Comparison of ENCODE assay signal across 8 cellular contexts in the genomic region with DNA sequence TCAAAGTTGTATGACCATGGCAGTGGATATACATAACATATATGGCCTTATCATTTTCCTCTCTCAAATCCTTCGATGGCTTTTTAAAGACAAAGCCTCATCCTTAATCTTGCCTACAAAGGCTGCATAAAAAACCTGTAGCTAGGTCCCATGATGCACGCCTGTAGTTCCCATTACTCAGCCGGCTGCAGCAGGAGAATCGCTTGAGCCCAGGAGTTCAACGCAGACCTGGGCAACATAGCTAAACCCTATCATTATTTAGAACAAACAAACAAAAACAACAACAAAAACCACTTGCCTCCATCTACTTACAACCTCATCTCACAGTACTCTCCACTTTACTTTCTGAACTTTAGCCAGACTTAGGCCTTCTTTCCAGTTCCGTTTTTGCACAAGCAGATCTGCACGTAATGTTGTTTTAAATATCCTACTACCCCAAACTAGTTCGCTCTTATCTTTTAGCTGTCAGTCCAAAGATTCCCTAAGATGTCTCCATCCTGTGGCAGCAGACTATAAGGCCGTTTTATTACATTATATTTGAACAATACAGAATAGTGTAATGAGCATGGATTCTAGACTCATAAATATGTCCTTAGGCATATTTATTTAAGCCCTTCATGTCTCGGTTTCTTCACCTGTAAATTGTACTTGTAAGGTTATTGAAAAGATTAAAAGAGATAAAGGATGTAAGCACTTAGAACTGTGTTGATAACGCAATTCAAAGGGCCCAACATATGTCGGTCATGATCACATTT. TPM values are rescaled to one million over a fixed set of nuclear protein-coding genes. Genes with fewer than 3 reads are reported as not detected.
A peak's percentile ranks its signal among the peaks of the same experiment; 100 is the strongest.
DNase-seq lines count a peak whose midpoint lies in the region; ATAC-seq and TF ChIP-seq lines count a peak whose summit lies in the region.

No MANE protein-coding gene starts in this region.

- H4K20me1 ChIP-seq in H9 (ENCODE audit: control insufficient read depth, insufficient read depth, insufficient read length) (no peaks in the 10 kb centered on the region), fibroblast of lung (ENCODE audit: control insufficient read depth, extremely low read depth, insufficient read depth, low read length) (no peaks in the 10 kb centered on the region)

- no peak overlapping the region for H4K5ac ChIP-seq in H9 (ENCODE audit: insufficient read length, low read depth, low read length)

- H2AFZ ChIP-seq in H9 (ENCODE audit: low read length) (no peak overlapping the region), fibroblast of lung (ENCODE audit: low read length) (peak overlapping the region; percentile 5), neuronal stem cell (ENCODE audit: low read length) (peak overlapping the region; percentile 95)

- peak overlapping the region; percentile 94 for H3K27ac ChIP-seq in AG04450 (ENCODE audit: low read depth, low read length)
- H3K27ac ChIP-seq in H9 (ENCODE audit: insufficient read length, low read depth, low read length) = no peak overlapping the region
- peak overlapping the region; percentile 95 for H3K27ac ChIP-seq in fibroblast of lung (ENCODE audit: insufficient read depth, low read length)
- no peak overlapping the region for H3K27ac ChIP-seq in neuronal stem cell (replicated peaks; ENCODE audit: low read length)

- H3K9ac ChIP-seq in H9 (ENCODE audit: extremely low read depth, insufficient read length, low read length) (peak overlapping the region; percentile 91), fibroblast of lung (ENCODE audit: insufficient read depth, low read length) (peak overlapping the region; percentile 97), neuronal stem cell (ENCODE audit: low read depth, low read length, poor library complexity) (peak overlapping the region; percentile 65)

- no peaks in the 10 kb centered on the region for H3K9me3 Mint-ChIP-seq in H9
- H3K9me3 Mint-ChIP-seq in T-helper 1 cell treated with Interleukin-12 subunit alpha and Interleukin-12 subunit beta and Interleukin-4 antibody, amounts not matched to agents 30 μg/mL and 1 μg/mL, for 36 hours = no peaks in the 10 kb centered on the region

- H3T11ph ChIP-seq in H9 (ENCODE audit: low read length) = no peak overlapping the region

- no peaks in the 10 kb centered on the region for H3K27me3 Mint-ChIP-seq in H9 (ENCODE audit: low read depth)
- no peaks in the 10 kb centered on the region for H3K27me3 Mint-ChIP-seq in T-helper 1 cell treated with Interleukin-12 subunit alpha and Interleukin-12 subunit beta and Interleukin-4 antibody, amounts not matched to agents 30 μg/mL and 1 μg/mL, for 36 hours (ENCODE audit: low read depth)

- H3K36me3 ChIP-seq in fibroblast of lung (ENCODE audit: control insufficient read depth, insufficient read depth, low read length) = peaks cover 1% of the 10 kb centered on the region
- H3K36me3 ChIP-seq in neuronal stem cell (replicated peaks in 1 of 2; ENCODE audit: control insufficient read depth in 2 of 2, insufficient read depth in 2 of 2, low read length in 2 of 2) = peaks cover 5 to 35% of the 10 kb centered on the region in 2 donors

- H3K4me2 ChIP-seq in H9 (ENCODE audit: insufficient read depth, insufficient read length, low read length) (peak overlapping the region; percentile 91), fibroblast of lung (ENCODE audit: extremely low read depth, insufficient read depth, low read length) (peak overlapping the region; percentile 91), neuronal stem cell (ENCODE audit: insufficient read depth, low read length, poor library complexity, severe bottlenecking) (peak overlapping the region; percentile 73)

- H3K9me3 ChIP-seq in AG04450 (ENCODE audit: control insufficient read depth, insufficient read depth, low read length) = no peaks in the 10 kb centered on the region; the same call in 1 of the 2 replicates
- H3K9me3 ChIP-seq in H9 (ENCODE audit: control insufficient read depth, low read depth, low read length) = no peaks in the 10 kb centered on the region
- no peaks in the 10 kb centered on the region for H3K9me3 ChIP-seq in fibroblast of lung (ENCODE audit: control insufficient read depth, insufficient read depth, low read depth, low read length)
- peaks cover 0 to 3% of the 10 kb centered on the region in 2 donors for H3K9me3 ChIP-seq in neuronal stem cell (replicated peaks in 1 of 2; ENCODE audit: control insufficient read depth in 2 of 2, insufficient read depth in 1 of 2, low read depth in 1 of 2, low read length in 2 of 2)

- no peak overlapping the region for H4K8ac ChIP-seq in H9 (replicated peaks; ENCODE audit: insufficient read length, low read depth, low read length)
- H4K8ac ChIP-seq in neuronal stem cell (ENCODE audit: low read depth, low read length) = no peak overlapping the region

- peaks cover 19% of the 10 kb centered on the region for H3K79me1 ChIP-seq in H9 (ENCODE audit: insufficient read depth, low read depth, low read length, poor library complexity, severe bottlenecking)
- peaks cover 9% of the 10 kb centered on the region for H3K79me1 ChIP-seq in neuronal stem cell (ENCODE audit: low read depth, low read length)

- TF ChIP-seq CTCF in AG04450 (IDR thresholded peaks at IDR 0.05; ENCODE audit: low read depth, low read length) = peak; percentile 42
- no peak for TF ChIP-seq CTCF in H9 (conservative IDR thresholded peaks at IDR 0.05)
- TF ChIP-seq CTCF in fibroblast of lung (conservative IDR thresholded peaks at IDR 0.05 in 1 of 2, IDR thresholded peaks at IDR 0.05 in 1 of 2; ENCODE audit: low read depth in 1 of 2, low read length in 2 of 2) = peak in 1 of 2 donors; percentile 28

- H2BK15ac ChIP-seq in H9 (ENCODE audit: low read depth, low read length) (no peak overlapping the region), neuronal stem cell (ENCODE audit: low read length) (no peak overlapping the region)

- no peak overlapping the region for H2BK5ac ChIP-seq in H9 (ENCODE audit: insufficient read length, low read length)
- no peak overlapping the region for H2BK5ac ChIP-seq in neuronal stem cell (ENCODE audit: low read length)

- no peak overlapping the region for H2AK5ac ChIP-seq in H9 (ENCODE audit: insufficient read length, low read length)
- H2AK5ac ChIP-seq in neuronal stem cell (ENCODE audit: low read depth, low read length) = no peak overlapping the region

- H2BK12ac ChIP-seq in H9 (ENCODE audit: insufficient read length, low read depth, low read length) (no peak overlapping the region), neuronal stem cell (ENCODE audit: low read length) (no peak overlapping the region)

- POLR2A ChIA-PET in AG04450 (lab: Yijun Ruan, JAX) = interaction anchor here (1.1 kb wide), 1 partner anchor 163 kb away, joined by 4 read pairs; a partner anchor contains a TSS

- H3K14ac ChIP-seq in H9 (ENCODE audit: insufficient read depth, low read length) = no peak overlapping the region
- no peak overlapping the region for H3K14ac ChIP-seq in neuronal stem cell (ENCODE audit: low read length)

- H2BK120ac ChIP-seq in H9 (ENCODE audit: low read depth, low read length, poor library complexity, severe bottlenecking) (no peak overlapping the region), neuronal stem cell (ENCODE audit: low read depth, low read length) (no peak overlapping the region)

- H2BK20ac ChIP-seq in H9 (ENCODE audit: low read depth, low read length, poor library complexity, severe bottlenecking) = no peak overlapping the region

- CTCF ChIA-PET in AG04450 (lab: Charles Lee) = interaction anchor here (0.6 to 1.9 kb wide), 7 partner anchors 10 to 333 kb away, joined by 3 to 12 read pairs (median 3); no protein-coding TSS in a partner anchor

- peaks cover 34% of the 10 kb centered on the region for H3K79me2 ChIP-seq in H9 (ENCODE audit: insufficient read depth, low read length)
- H3K79me2 ChIP-seq in fibroblast of lung (ENCODE audit: control insufficient read depth, insufficient read depth, low read length) = peaks cover 65% of the 10 kb centered on the region

- no peak overlapping the region for H3K4ac ChIP-seq in H9 (ENCODE audit: low read depth, low read length)
- no peak overlapping the region for H3K4ac ChIP-seq in neuronal stem cell (ENCODE audit: low read length)

- ATAC-seq in HG03460 (IDR thresholded peaks at IDR 0.05; ENCODE audit: unreplicated experiment) = no peak
- ATAC-seq in GM21367 (IDR thresholded peaks at IDR 0.05; ENCODE audit: unreplicated experiment) = no peak

- H3K56ac ChIP-seq in H9 (ENCODE audit: insufficient read length, low read depth, low read length) = no peak overlapping the region

- H4K91ac ChIP-seq in H9 (ENCODE audit: insufficient read length, low read depth, low read length) (no peak overlapping the region), neuronal stem cell (ENCODE audit: low read depth, low read length, poor library complexity) (no peak overlapping the region)

- DNase-seq in AG04450 (ENCODE audit: low read depth, low spot score) (no peak), H9 (no peak), fibroblast of lung (ENCODE audit: low read depth in 2 of 2) (peak; percentile 7 to 42), neuronal stem cell (ENCODE audit: low spot score) (no peak), amniotic stem cell (lab: John Stamatoyannopoulos, UW) (no peak)

- peak overlapping the region; percentile 96 to 98 for H3K4me3 Mint-ChIP-seq in H9
- H3K4me3 Mint-ChIP-seq in T-helper 1 cell treated with Interleukin-12 subunit alpha and Interleukin-12 subunit beta and Interleukin-4 antibody, amounts not matched to agents 30 μg/mL and 1 μg/mL, for 36 hours = peak overlapping the region; percentile 95

- H3K23me2 ChIP-seq in H9 (ENCODE audit: insufficient read length, low read depth, low read length, poor library complexity, severe bottlenecking) = peaks cover 3% of the 10 kb centered on the region

- no peaks in the 10 kb centered on the region for H3K27me3 ChIP-seq in AG04450 (ENCODE audit: control insufficient read depth, insufficient read depth, low read length)
- no peaks in the 10 kb centered on the region for H3K27me3 ChIP-seq in H9 (ENCODE audit: insufficient read depth, low read length)
- H3K27me3 ChIP-seq in fibroblast of lung (ENCODE audit: control insufficient read depth, insufficient read depth, low read length) = no peaks in the 10 kb centered on the region
- no peaks in the 10 kb centered on the region for H3K27me3 ChIP-seq in neuronal stem cell (ENCODE audit: control insufficient read depth in 3 of 3, insufficient read depth in 3 of 3, low read depth in 1 of 3, low read length in 3 of 3)

- peak overlapping the region; percentile 97 for H3K4me3 ChIP-seq in AG04450 (ENCODE audit: low read depth, low read length)
- H3K4me3 ChIP-seq in fibroblast of lung (replicated peaks in 1 of 4; ENCODE audit: control extremely low read depth in 1 of 4, insufficient read depth in 1 of 4, low read depth in 3 of 4, low read length in 4 of 4) = peak overlapping the region; percentile 68 to 95 (median 80)
- H3K4me3 ChIP-seq in neuronal stem cell (ENCODE audit: low read length in 2 of 2) = peak overlapping the region; percentile 79 to 100

- peak overlapping the region; percentile 2 to 93 (median 14); a peak in 5 of 7 replicates for H3K27ac Mint-ChIP-seq in H9
- peak overlapping the region; percentile 97 for H3K27ac Mint-ChIP-seq in T-helper 1 cell treated with Interleukin-12 subunit alpha and Interleukin-12 subunit beta and Interleukin-4 antibody, amounts not matched to agents 30 μg/mL and 1 μg/mL, for 36 hours

- H3K18ac ChIP-seq in H9 (ENCODE audit: insufficient read length, low read depth, low read length) (no peak overlapping the region), neuronal stem cell (ENCODE audit: low read length) (no peak overlapping the region)

- no CpG with 5 or more reads among the region's 12 CpGs for WGBS in H9 (ENCODE audit: extremely low coverage, insufficient read length, low lambda C conversion rate)
- WGBS in neuronal stem cell (ENCODE audit: extremely low coverage in 2 of 2, insufficient read length in 2 of 2, insufficient replicate concordance in 1 of 2), 2 donors = no CpG with 5 or more reads among the region's 12 CpGs

- peaks cover 33 to 34% of the 10 kb centered on the region in 2 experiments for H3K4me1 Mint-ChIP-seq in H9
- H3K4me1 Mint-ChIP-seq in T-helper 1 cell treated with Interleukin-12 subunit alpha and Interleukin-12 subunit beta and Interleukin-4 antibody, amounts not matched to agents 30 μg/mL and 1 μg/mL, for 36 hours (ENCODE audit: low read depth) = peaks cover 34% of the 10 kb centered on the region

- H3K36me3 Mint-ChIP-seq in H9 (ENCODE audit: insufficient read depth in 1 of 3, low read depth in 3 of 3) = peaks cover 5 to 22% (median 18%) of the 10 kb centered on the region in 3 experiments; a peak in 6 of 7 replicates
- H3K36me3 Mint-ChIP-seq in T-helper 1 cell treated with Interleukin-12 subunit alpha and Interleukin-12 subunit beta and Interleukin-4 antibody, amounts not matched to agents 30 μg/mL and 1 μg/mL, for 36 hours (ENCODE audit: low read depth) = peaks cover 22% of the 10 kb centered on the region

- peaks cover 3% of the 10 kb centered on the region; the same call in 1 of the 2 replicates for H3K4me1 ChIP-seq in H9 (ENCODE audit: insufficient read depth, low read length)
- peaks cover 8% of the 10 kb centered on the region for H3K4me1 ChIP-seq in fibroblast of lung (ENCODE audit: control insufficient read depth, extremely low read depth, insufficient read depth, low read length)
- H3K4me1 ChIP-seq in neuronal stem cell (ENCODE audit: control insufficient read depth in 2 of 2, insufficient read depth in 1 of 2, low read depth in 1 of 2, low read length in 2 of 2) = peaks cover 2 to 4% of the 10 kb centered on the region in 2 donors

- no peak overlapping the region for H3K23ac ChIP-seq in H9 (ENCODE audit: insufficient read length, low read depth, low read length)
- no peak overlapping the region for H3K23ac ChIP-seq in neuronal stem cell (ENCODE audit: low read depth, low read length, poor library complexity)

RNA-seq across cellular contexts. Expression of a gene that starts 1.0 kb away (rescaled TPM):
- polyA plus RNA-seq in AG04450 (2011; rRNA removed) = 89.6 and 117 TPM in 2 replicates
- 31.7 and 52.7 TPM in 2 replicates for polyA minus RNA-seq in AG04450 (2011; rRNA and poly(A)+ RNA removed)
- 102 and 103 TPM in 2 replicates for total RNA-seq in H9 (2021)
- total RNA-seq in fibroblast of lung = 67.7 and 73.4 TPM in 2 replicates
- 140 and 149 TPM in 2 replicates for polyA plus RNA-seq in fibroblast of lung
- polyA plus RNA-seq in fibroblast of lung (2012) = 197 and 204 TPM in 2 replicates
- 0.55 and 3.0 TPM in 2 replicates for polyA minus RNA-seq in fibroblast of lung (ENCODE audit: low replicate concordance)
- 98.2 TPM for polyA plus RNA-seq in neuronal stem cell (2013, experiment 1 of 2)
- 95.9 TPM for polyA plus RNA-seq in neuronal stem cell (2013, experiment 2 of 2)

Comparison
In these comparisons a context has a peak if more than half of its experiments do, and no peak if none do; other contexts are left out.
1. DNase-seq: peak in fibroblast of lung (2 of 2); none in AG04450 (single experiment), H9 (single experiment), neuronal stem cell (single experiment) and amniotic stem cell (single experiment).
2. H3K27ac ChIP-seq: peak in AG04450 (single experiment) and fibroblast of lung (single experiment); none in H9 (single experiment) and neuronal stem cell (single experiment).
3. Peak in every context shown above with its lines, with median percentiles within 50 percentile points of each other: H3K4me3 ChIP-seq, H3K4me2 ChIP-seq and H3K9ac ChIP-seq.